9 cellular contexts compared by ENCODE assay signal in genomic region chr19:46015961-46016425, GRCh38. TPM values are rescaled to one million over a fixed set of nuclear protein-coding genes. Genes with fewer than 3 reads are reported as not detected.
DNase-seq lines count a peak whose midpoint lies in the region; ATAC-seq and TF ChIP-seq lines count a peak whose summit lies in the region.
"Had no signal": no experiment of that assay in that cellular context is flagged by ENCODE, and none has a peak within 500 bp of the region (broad histone marks: within the 10 kb centered on the region; RNA-seq: fewer than 3 reads in every experiment).

No MANE protein-coding gene starts in this region.

- no peak for TF ChIP-seq POLR2A in testis (IDR thresholded peaks at IDR 0.05)

- intact Hi-C loops in testis (cut with DNase I; ENCODE audit: low total_unique reads) = no loop called here

- peaks cover 21% of the 10 kb centered on the region for H3K4me1 Mint-ChIP-seq in central memory CD8-positive, alpha-beta T cell
- peaks cover 18% of the 10 kb centered on the region for H3K4me1 Mint-ChIP-seq in memory B cell

- DNase-seq in T-helper 1 cell (peak in 3 of 5 donors; percentile 37 to 55 (median 45)), memory B cell (ENCODE audit: low spot score in 2 of 2) (peak; percentile 43 to 50), testis (no peak), inferior parietal cortex (ENCODE audit: extremely low spot score) (no peak)
- peak in 1 of 2 donors; percentile 18 for DNase-seq in central memory CD8-positive, alpha-beta T cell (ENCODE audit: low spot score in 2 of 2)

- H3K27ac ChIP-seq in testis = no peak overlapping the region

- H3K27ac Mint-ChIP-seq in central memory CD8-positive, alpha-beta T cell (ENCODE audit: low read depth) = peak overlapping the region; percentile 62
- H3K27ac Mint-ChIP-seq in memory B cell = no peak overlapping the region

- 14 to 19% methylated on average over 10 to 49 of the region's 54 CpGs for WGBS in testis, 2 donors

- H3K4me3 ChIP-seq in testis = peak overlapping the region; percentile 59 to 65

- no peaks in the 10 kb centered on the region for H3K4me1 ChIP-seq in testis

- no peaks in the 10 kb centered on the region for H3K9me3 Mint-ChIP-seq in central memory CD8-positive, alpha-beta T cell
- no peaks in the 10 kb centered on the region for H3K9me3 Mint-ChIP-seq in memory B cell

- no peak for TF ChIP-seq CTCF in testis (IDR thresholded peaks at IDR 0.05)

- no peaks in the 10 kb centered on the region for H3K9me3 ChIP-seq in testis

- H3K4me3 Mint-ChIP-seq in central memory CD8-positive, alpha-beta T cell = peak overlapping the region; percentile 81
- H3K4me3 Mint-ChIP-seq in memory B cell = peak overlapping the region; percentile 88

- no peaks in the 10 kb centered on the region for H3K36me3 ChIP-seq in testis (ENCODE audit: low read depth, missing control alignments)

- H3K27me3 ChIP-seq in testis = no peaks in the 10 kb centered on the region

- ATAC-seq in GM19023 (IDR thresholded peaks at IDR 0.05; ENCODE audit: unreplicated experiment) = peak; percentile 17
- ATAC-seq in central memory CD8-positive, alpha-beta T cell (replicated peaks; ENCODE audit: extremely low read depth, poor library complexity, severe bottlenecking) = peak; percentile 52
- peak; percentile 56 for ATAC-seq in memory B cell (ENCODE audit: low read depth)
- ATAC-seq in HG03460 (IDR thresholded peaks at IDR 0.05; ENCODE audit: unreplicated experiment) = no peak
- ATAC-seq in GM19455 (IDR thresholded peaks at IDR 0.05; ENCODE audit: unreplicated experiment) = no peak

- H3K36me3 Mint-ChIP-seq in central memory CD8-positive, alpha-beta T cell (ENCODE audit: insufficient read depth) = peaks cover 3% of the 10 kb centered on the region
- peaks cover 8% of the 10 kb centered on the region for H3K36me3 Mint-ChIP-seq in memory B cell

- peaks cover 8% of the 10 kb centered on the region for H3K27me3 Mint-ChIP-seq in central memory CD8-positive, alpha-beta T cell
- H3K27me3 Mint-ChIP-seq in memory B cell = peaks cover 15% of the 10 kb centered on the region

RNA-seq across cellular contexts. Expression of gene PGLYRP1, which starts 6.9 kb away (rescaled TPM):
- not detected for total RNA-seq in testis
- polyA plus RNA-seq in testis (ENCODE audit: insufficient read depth, low read depth, low replicate concordance) = not detected
- total RNA-seq: M059J had no signal

RNA-seq across cellular contexts. Expression of gene CCDC61, which starts 20.7 kb away (rescaled TPM):
- 10 to 100 TPM; 25.6 to 31.2 TPM for total RNA-seq in testis
- 32.5 TPM for polyA plus RNA-seq in testis (ENCODE audit: insufficient read depth, low read depth, low replicate concordance)

RNA-seq across cellular contexts. Expression of gene IGFL4, which starts 24.8 kb away (rescaled TPM):
- total RNA-seq in testis = under 1 TPM; 0.56 to 0.79 TPM
- polyA plus RNA-seq in testis (ENCODE audit: insufficient read depth, low read depth, low replicate concordance) = 0.37 TPM
- total RNA-seq: M059J had no signal

RNA-seq across cellular contexts. Expression of gene NOVA2, which starts 42.3 kb away (rescaled TPM):
- total RNA-seq in testis = 1 to 10 TPM; 3.0 to 5.7 TPM
- 3.1 TPM for polyA plus RNA-seq in testis (ENCODE audit: insufficient read depth, low read depth, low replicate concordance)

Comparison
In these comparisons a context has a peak if more than half of its experiments do, and no peak if none do; other contexts are left out.
1. ATAC-seq: peak in GM19023 (single experiment), central memory CD8-positive, alpha-beta T cell (single experiment) and memory B cell (single experiment); none in HG03460 (single experiment) and GM19455 (single experiment).
2. DNase-seq: peak in T-helper 1 cell (3 of 5) and memory B cell (2 of 2); none in testis (single experiment) and inferior parietal cortex (single experiment).